1 cellular context compared by ENCODE assay signal in the genomic region with DNA sequence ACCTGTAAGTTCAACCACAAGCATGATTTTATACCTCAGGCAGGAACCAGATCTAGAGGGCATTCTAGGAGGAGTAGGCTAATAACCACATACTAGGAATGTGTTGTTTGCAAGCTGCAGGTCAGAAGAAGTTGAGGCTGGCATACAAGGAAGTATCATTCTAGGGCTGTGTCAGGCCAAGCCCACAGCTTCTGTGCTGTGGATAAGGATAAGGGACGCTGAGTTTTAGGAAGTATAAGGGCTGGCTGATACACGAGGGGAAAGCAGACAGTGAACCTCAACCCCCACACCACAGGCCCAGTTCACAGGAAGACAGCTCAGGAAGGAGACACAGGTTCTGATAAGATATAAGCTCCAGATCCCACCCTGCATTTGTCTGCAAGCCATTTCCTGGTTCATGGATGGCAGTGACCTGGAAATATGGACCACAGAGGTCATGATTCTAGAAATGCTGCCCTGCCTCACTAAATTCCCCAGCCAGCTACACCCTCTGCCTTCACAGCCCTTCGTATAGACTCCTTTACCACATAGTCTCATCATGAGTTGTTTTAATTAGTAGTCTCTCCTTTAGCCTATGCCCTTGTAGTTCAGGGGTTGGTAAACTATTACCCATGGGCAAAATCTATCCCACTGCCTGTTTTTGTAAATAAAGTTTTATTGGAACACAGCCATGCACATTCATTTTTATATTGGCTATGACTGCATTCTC.
TF ChIP-seq lines count a peak whose summit lies in the region.

No MANE protein-coding gene starts in this region.

TF ChIP-seq in K562, 482 proteins besides CTCF, POLR2A, EP300 and RAD21 (continued from another document and continues in another):
- TF ChIP-seq ZNF398 (CRISPR knock-in tag; IDR thresholded peaks at IDR 0.05) (no peak), RBM22 (IDR thresholded peaks at IDR 0.05; ENCODE audit: low read depth, low read length, poor library complexity, severe bottlenecking) (no peak), ZNF644 (tag; IDR thresholded peaks at IDR 0.05; ENCODE audit: low read depth) (no peak; the same call in 1 of the 2 replicates), ILF3 (IDR thresholded peaks at IDR 0.05; ENCODE audit: borderline replicate concordance) (no peak), CEBPB (tag; IDR thresholded peaks at IDR 0.05) (no peak), STAT5A (IDR thresholded peaks at IDR 0.05; ENCODE audit: borderline replicate concordance, low read length) (peak; percentile 76), SMAD4 (CRISPR knock-in tag; conservative IDR thresholded peaks at IDR 0.05) (peak; percentile 99), COPS2 (conservative IDR thresholded peaks at IDR 0.05) (no peak), HNRNPUL1 (IDR thresholded peaks at IDR 0.05; ENCODE audit: low read length) (no peak), CAMTA2 (CRISPR knock-in tag; conservative IDR thresholded peaks at IDR 0.05) (no peak), MIER1 (IDR thresholded peaks at IDR 0.05; ENCODE audit: low read depth) (no peak), MTA2 (IDR thresholded peaks at IDR 0.05; ENCODE audit: low read depth) (peak; percentile 65), CREM (IDR thresholded peaks at IDR 0.05; ENCODE audit: low read depth) (peak; percentile 71), POLR2AphosphoS5 (IDR thresholded peaks at IDR 0.05; ENCODE audit: control insufficient read depth, insufficient read depth, low read depth, low read length) (peak; percentile 75; the same call in 1 of the 2 replicates), MCM5 (IDR thresholded peaks at IDR 0.05; ENCODE audit: low read depth) (no peak), TEAD4 (IDR thresholded peaks at IDR 0.05; ENCODE audit: low read length) (peak; percentile 87), TEAD4 (CRISPR knock-in tag; IDR thresholded peaks at IDR 0.05; ENCODE audit: borderline replicate concordance) (no peak), FUS (optimal IDR thresholded peaks at IDR 0.05; ENCODE audit: low read depth, low read length) (no peak), RFX7 (CRISPR knock-in tag; IDR thresholded peaks at IDR 0.05) (no peak), MAFK (IDR thresholded peaks at IDR 0.05; ENCODE audit: low read length) (no peak)
- TF ChIP-seq, protein P1, sequence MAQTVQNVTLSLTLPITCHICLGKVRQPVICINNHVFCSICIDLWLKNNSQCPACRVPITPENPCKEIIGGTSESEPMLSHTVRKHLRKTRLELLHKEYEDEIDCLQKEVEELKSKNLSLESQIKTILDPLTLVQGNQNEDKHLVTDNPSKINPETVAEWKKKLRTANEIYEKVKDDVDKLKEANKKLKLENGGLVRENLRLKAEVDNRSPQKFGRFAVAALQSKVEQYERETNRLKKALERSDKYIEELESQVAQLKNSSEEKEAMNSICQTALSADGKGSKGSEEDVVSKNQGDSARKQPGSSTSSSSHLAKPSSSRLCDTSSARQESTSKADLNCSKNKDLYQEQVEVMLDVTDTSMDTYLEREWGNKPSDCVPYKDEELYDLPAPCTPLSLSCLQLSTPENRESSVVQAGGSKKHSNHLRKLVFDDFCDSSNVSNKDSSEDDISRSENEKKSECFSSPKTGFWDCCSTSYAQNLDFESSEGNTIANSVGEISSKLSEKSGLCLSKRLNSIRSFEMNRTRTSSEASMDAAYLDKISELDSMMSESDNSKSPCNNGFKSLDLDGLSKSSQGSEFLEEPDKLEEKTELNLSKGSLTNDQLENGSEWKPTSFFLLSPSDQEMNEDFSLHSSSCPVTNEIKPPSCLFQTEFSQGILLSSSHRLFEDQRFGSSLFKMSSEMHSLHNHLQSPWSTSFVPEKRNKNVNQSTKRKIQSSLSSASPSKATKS (CRISPR knock-in tag; IDR thresholded peaks at IDR 0.05) = no peak
- TF ChIP-seq, protein P2, sequence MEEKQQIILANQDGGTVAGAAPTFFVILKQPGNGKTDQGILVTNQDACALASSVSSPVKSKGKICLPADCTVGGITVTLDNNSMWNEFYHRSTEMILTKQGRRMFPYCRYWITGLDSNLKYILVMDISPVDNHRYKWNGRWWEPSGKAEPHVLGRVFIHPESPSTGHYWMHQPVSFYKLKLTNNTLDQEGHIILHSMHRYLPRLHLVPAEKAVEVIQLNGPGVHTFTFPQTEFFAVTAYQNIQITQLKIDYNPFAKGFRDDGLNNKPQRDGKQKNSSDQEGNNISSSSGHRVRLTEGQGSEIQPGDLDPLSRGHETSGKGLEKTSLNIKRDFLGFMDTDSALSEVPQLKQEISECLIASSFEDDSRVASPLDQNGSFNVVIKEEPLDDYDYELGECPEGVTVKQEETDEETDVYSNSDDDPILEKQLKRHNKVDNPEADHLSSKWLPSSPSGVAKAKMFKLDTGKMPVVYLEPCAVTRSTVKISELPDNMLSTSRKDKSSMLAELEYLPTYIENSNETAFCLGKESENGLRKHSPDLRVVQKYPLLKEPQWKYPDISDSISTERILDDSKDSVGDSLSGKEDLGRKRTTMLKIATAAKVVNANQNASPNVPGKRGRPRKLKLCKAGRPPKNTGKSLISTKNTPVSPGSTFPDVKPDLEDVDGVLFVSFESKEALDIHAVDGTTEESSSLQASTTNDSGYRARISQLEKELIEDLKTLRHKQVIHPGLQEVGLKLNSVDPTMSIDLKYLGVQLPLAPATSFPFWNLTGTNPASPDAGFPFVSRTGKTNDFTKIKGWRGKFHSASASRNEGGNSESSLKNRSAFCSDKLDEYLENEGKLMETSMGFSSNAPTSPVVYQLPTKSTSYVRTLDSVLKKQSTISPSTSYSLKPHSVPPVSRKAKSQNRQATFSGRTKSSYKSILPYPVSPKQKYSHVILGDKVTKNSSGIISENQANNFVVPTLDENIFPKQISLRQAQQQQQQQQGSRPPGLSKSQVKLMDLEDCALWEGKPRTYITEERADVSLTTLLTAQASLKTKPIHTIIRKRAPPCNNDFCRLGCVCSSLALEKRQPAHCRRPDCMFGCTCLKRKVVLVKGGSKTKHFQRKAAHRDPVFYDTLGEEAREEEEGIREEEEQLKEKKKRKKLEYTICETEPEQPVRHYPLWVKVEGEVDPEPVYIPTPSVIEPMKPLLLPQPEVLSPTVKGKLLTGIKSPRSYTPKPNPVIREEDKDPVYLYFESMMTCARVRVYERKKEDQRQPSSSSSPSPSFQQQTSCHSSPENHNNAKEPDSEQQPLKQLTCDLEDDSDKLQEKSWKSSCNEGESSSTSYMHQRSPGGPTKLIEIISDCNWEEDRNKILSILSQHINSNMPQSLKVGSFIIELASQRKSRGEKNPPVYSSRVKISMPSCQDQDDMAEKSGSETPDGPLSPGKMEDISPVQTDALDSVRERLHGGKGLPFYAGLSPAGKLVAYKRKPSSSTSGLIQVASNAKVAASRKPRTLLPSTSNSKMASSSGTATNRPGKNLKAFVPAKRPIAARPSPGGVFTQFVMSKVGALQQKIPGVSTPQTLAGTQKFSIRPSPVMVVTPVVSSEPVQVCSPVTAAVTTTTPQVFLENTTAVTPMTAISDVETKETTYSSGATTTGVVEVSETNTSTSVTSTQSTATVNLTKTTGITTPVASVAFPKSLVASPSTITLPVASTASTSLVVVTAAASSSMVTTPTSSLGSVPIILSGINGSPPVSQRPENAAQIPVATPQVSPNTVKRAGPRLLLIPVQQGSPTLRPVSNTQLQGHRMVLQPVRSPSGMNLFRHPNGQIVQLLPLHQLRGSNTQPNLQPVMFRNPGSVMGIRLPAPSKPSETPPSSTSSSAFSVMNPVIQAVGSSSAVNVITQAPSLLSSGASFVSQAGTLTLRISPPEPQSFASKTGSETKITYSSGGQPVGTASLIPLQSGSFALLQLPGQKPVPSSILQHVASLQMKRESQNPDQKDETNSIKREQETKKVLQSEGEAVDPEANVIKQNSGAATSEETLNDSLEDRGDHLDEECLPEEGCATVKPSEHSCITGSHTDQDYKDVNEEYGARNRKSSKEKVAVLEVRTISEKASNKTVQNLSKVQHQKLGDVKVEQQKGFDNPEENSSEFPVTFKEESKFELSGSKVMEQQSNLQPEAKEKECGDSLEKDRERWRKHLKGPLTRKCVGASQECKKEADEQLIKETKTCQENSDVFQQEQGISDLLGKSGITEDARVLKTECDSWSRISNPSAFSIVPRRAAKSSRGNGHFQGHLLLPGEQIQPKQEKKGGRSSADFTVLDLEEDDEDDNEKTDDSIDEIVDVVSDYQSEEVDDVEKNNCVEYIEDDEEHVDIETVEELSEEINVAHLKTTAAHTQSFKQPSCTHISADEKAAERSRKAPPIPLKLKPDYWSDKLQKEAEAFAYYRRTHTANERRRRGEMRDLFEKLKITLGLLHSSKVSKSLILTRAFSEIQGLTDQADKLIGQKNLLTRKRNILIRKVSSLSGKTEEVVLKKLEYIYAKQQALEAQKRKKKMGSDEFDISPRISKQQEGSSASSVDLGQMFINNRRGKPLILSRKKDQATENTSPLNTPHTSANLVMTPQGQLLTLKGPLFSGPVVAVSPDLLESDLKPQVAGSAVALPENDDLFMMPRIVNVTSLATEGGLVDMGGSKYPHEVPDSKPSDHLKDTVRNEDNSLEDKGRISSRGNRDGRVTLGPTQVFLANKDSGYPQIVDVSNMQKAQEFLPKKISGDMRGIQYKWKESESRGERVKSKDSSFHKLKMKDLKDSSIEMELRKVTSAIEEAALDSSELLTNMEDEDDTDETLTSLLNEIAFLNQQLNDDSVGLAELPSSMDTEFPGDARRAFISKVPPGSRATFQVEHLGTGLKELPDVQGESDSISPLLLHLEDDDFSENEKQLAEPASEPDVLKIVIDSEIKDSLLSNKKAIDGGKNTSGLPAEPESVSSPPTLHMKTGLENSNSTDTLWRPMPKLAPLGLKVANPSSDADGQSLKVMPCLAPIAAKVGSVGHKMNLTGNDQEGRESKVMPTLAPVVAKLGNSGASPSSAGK (IDR thresholded peaks at IDR 0.05) = peak; percentile 38; the same call in 1 of the 2 replicates
- TF ChIP-seq, protein P3, sequence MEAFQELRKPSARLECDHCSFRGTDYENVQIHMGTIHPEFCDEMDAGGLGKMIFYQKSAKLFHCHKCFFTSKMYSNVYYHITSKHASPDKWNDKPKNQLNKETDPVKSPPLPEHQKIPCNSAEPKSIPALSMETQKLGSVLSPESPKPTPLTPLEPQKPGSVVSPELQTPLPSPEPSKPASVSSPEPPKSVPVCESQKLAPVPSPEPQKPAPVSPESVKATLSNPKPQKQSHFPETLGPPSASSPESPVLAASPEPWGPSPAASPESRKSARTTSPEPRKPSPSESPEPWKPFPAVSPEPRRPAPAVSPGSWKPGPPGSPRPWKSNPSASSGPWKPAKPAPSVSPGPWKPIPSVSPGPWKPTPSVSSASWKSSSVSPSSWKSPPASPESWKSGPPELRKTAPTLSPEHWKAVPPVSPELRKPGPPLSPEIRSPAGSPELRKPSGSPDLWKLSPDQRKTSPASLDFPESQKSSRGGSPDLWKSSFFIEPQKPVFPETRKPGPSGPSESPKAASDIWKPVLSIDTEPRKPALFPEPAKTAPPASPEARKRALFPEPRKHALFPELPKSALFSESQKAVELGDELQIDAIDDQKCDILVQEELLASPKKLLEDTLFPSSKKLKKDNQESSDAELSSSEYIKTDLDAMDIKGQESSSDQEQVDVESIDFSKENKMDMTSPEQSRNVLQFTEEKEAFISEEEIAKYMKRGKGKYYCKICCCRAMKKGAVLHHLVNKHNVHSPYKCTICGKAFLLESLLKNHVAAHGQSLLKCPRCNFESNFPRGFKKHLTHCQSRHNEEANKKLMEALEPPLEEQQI (IDR thresholded peaks at IDR 0.05) = no peak; the same call in 1 of the 2 replicates
- TF ChIP-seq, protein P4, sequence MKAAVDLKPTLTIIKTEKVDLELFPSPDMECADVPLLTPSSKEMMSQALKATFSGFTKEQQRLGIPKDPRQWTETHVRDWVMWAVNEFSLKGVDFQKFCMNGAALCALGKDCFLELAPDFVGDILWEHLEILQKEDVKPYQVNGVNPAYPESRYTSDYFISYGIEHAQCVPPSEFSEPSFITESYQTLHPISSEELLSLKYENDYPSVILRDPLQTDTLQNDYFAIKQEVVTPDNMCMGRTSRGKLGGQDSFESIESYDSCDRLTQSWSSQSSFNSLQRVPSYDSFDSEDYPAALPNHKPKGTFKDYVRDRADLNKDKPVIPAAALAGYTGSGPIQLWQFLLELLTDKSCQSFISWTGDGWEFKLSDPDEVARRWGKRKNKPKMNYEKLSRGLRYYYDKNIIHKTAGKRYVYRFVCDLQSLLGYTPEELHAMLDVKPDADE (conservative IDR thresholded peaks at IDR 0.05; ENCODE audit: control insufficient read depth, low read depth, low read length) = no peak
- TF ChIP-seq, protein P5, sequence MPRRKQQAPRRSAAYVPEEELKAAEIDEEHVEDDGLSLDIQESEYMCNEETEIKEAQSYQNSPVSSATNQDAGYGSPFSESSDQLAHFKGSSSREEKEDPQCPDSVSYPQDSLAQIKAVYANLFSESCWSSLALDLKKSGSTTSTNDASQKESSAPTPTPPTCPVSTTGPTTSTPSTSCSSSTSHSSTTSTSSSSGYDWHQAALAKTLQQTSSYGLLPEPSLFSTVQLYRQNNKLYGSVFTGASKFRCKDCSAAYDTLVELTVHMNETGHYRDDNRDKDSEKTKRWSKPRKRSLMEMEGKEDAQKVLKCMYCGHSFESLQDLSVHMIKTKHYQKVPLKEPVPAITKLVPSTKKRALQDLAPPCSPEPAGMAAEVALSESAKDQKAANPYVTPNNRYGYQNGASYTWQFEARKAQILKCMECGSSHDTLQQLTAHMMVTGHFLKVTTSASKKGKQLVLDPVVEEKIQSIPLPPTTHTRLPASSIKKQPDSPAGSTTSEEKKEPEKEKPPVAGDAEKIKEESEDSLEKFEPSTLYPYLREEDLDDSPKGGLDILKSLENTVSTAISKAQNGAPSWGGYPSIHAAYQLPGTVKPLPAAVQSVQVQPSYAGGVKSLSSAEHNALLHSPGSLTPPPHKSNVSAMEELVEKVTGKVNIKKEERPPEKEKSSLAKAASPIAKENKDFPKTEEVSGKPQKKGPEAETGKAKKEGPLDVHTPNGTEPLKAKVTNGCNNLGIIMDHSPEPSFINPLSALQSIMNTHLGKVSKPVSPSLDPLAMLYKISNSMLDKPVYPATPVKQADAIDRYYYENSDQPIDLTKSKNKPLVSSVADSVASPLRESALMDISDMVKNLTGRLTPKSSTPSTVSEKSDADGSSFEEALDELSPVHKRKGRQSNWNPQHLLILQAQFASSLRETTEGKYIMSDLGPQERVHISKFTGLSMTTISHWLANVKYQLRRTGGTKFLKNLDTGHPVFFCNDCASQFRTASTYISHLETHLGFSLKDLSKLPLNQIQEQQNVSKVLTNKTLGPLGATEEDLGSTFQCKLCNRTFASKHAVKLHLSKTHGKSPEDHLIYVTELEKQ (CRISPR knock-in tag; IDR thresholded peaks at IDR 0.05) = no peak
- TF ChIP-seq, protein P6, sequence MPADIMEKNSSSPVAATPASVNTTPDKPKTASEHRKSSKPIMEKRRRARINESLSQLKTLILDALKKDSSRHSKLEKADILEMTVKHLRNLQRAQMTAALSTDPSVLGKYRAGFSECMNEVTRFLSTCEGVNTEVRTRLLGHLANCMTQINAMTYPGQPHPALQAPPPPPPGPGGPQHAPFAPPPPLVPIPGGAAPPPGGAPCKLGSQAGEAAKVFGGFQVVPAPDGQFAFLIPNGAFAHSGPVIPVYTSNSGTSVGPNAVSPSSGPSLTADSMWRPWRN (IDR thresholded peaks at IDR 0.05; ENCODE audit: low read depth) = no peak; the same call in 1 of the 2 replicates
- TF ChIP-seq, protein P7, sequence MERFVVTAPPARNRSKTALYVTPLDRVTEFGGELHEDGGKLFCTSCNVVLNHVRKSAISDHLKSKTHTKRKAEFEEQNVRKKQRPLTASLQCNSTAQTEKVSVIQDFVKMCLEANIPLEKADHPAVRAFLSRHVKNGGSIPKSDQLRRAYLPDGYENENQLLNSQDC (CRISPR knock-in tag; IDR thresholded peaks at IDR 0.05) = no peak
